In the genomic region with DNA sequence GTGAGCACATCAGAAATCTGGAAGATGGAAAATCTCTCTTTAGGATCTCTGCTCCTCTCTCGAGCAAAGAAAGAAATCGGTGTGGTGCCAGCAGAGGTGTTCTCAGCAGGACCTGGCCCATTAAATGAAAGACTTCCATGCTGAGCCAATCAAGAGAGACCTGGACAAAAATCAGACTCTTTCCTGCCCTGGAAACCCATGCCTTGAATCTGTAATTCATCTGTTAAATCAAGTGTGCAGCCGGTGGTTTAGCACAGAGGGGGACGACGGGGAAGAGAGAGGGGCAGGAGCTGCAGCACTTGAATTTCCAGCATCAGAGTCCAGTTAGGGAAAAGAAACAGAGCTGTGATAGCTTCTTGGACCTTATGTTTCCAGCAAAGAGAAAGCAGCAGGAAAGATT, we compare ENCODE assay signal across 3 cellular contexts.
TF ChIP-seq lines count a peak whose summit lies in the region.

No MANE protein-coding gene starts in this region.

TF ChIP-seq in liver, 16 proteins besides CTCF, POLR2A, EP300 and RAD21:
- TF ChIP-seq, protein P1, sequence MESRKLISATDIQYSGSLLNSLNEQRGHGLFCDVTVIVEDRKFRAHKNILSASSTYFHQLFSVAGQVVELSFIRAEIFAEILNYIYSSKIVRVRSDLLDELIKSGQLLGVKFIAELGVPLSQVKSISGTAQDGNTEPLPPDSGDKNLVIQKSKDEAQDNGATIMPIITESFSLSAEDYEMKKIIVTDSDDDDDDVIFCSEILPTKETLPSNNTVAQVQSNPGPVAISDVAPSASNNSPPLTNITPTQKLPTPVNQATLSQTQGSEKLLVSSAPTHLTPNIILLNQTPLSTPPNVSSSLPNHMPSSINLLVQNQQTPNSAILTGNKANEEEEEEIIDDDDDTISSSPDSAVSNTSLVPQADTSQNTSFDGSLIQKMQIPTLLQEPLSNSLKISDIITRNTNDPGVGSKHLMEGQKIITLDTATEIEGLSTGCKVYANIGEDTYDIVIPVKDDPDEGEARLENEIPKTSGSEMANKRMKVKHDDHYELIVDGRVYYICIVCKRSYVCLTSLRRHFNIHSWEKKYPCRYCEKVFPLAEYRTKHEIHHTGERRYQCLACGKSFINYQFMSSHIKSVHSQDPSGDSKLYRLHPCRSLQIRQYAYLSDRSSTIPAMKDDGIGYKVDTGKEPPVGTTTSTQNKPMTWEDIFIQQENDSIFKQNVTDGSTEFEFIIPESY (IDR thresholded peaks at IDR 0.05), result no peak
- TF ChIP-seq, protein P2, sequence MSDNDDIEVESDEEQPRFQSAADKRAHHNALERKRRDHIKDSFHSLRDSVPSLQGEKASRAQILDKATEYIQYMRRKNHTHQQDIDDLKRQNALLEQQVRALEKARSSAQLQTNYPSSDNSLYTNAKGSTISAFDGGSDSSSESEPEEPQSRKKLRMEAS (IDR thresholded peaks at IDR 0.05), result no peak
- TF ChIP-seq JUND (IDR thresholded peaks at IDR 0.05), result no peak
- TF ChIP-seq, protein P3, sequence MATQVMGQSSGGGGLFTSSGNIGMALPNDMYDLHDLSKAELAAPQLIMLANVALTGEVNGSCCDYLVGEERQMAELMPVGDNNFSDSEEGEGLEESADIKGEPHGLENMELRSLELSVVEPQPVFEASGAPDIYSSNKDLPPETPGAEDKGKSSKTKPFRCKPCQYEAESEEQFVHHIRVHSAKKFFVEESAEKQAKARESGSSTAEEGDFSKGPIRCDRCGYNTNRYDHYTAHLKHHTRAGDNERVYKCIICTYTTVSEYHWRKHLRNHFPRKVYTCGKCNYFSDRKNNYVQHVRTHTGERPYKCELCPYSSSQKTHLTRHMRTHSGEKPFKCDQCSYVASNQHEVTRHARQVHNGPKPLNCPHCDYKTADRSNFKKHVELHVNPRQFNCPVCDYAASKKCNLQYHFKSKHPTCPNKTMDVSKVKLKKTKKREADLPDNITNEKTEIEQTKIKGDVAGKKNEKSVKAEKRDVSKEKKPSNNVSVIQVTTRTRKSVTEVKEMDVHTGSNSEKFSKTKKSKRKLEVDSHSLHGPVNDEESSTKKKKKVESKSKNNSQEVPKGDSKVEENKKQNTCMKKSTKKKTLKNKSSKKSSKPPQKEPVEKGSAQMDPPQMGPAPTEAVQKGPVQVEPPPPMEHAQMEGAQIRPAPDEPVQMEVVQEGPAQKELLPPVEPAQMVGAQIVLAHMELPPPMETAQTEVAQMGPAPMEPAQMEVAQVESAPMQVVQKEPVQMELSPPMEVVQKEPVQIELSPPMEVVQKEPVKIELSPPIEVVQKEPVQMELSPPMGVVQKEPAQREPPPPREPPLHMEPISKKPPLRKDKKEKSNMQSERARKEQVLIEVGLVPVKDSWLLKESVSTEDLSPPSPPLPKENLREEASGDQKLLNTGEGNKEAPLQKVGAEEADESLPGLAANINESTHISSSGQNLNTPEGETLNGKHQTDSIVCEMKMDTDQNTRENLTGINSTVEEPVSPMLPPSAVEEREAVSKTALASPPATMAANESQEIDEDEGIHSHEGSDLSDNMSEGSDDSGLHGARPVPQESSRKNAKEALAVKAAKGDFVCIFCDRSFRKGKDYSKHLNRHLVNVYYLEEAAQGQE (IDR thresholded peaks at IDR 0.05), result no peak
- no peak for TF ChIP-seq GABPA (IDR thresholded peaks at IDR 0.05 in 1 of 2, conservative IDR thresholded peaks at IDR 0.05 in 1 of 2)

TF ChIP-seq in HepG2, 621 proteins besides CTCF, POLR2A, EP300 and RAD21 (continued from another document and continues in another):
- TF ChIP-seq, protein P4, sequence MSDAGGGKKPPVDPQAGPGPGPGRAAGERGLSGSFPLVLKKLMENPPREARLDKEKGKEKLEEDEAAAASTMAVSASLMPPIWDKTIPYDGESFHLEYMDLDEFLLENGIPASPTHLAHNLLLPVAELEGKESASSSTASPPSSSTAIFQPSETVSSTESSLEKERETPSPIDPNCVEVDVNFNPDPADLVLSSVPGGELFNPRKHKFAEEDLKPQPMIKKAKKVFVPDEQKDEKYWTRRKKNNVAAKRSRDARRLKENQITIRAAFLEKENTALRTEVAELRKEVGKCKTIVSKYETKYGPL (CRISPR knock-in tag; IDR thresholded peaks at IDR 0.05), result no peak
- TF ChIP-seq GPN1 (CRISPR knock-in tag; IDR thresholded peaks at IDR 0.05; ENCODE audit: borderline replicate concordance), result no peak
- TF ChIP-seq, protein P5, sequence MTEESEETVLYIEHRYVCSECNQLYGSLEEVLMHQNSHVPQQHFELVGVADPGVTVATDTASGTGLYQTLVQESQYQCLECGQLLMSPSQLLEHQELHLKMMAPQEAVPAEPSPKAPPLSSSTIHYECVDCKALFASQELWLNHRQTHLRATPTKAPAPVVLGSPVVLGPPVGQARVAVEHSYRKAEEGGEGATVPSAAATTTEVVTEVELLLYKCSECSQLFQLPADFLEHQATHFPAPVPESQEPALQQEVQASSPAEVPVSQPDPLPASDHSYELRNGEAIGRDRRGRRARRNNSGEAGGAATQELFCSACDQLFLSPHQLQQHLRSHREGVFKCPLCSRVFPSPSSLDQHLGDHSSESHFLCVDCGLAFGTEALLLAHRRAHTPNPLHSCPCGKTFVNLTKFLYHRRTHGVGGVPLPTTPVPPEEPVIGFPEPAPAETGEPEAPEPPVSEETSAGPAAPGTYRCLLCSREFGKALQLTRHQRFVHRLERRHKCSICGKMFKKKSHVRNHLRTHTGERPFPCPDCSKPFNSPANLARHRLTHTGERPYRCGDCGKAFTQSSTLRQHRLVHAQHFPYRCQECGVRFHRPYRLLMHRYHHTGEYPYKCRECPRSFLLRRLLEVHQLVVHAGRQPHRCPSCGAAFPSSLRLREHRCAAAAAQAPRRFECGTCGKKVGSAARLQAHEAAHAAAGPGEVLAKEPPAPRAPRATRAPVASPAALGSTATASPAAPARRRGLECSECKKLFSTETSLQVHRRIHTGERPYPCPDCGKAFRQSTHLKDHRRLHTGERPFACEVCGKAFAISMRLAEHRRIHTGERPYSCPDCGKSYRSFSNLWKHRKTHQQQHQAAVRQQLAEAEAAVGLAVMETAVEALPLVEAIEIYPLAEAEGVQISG (CRISPR knock-in tag; IDR thresholded peaks at IDR 0.05), result no peak
- TF ChIP-seq ZNF530 (CRISPR knock-in tag; IDR thresholded peaks at IDR 0.05; ENCODE audit: low read depth), result no peak
- TF ChIP-seq ZNF552 (CRISPR knock-in tag; IDR thresholded peaks at IDR 0.05; ENCODE audit: borderline replicate concordance), result no peak
- TF ChIP-seq, protein P6, sequence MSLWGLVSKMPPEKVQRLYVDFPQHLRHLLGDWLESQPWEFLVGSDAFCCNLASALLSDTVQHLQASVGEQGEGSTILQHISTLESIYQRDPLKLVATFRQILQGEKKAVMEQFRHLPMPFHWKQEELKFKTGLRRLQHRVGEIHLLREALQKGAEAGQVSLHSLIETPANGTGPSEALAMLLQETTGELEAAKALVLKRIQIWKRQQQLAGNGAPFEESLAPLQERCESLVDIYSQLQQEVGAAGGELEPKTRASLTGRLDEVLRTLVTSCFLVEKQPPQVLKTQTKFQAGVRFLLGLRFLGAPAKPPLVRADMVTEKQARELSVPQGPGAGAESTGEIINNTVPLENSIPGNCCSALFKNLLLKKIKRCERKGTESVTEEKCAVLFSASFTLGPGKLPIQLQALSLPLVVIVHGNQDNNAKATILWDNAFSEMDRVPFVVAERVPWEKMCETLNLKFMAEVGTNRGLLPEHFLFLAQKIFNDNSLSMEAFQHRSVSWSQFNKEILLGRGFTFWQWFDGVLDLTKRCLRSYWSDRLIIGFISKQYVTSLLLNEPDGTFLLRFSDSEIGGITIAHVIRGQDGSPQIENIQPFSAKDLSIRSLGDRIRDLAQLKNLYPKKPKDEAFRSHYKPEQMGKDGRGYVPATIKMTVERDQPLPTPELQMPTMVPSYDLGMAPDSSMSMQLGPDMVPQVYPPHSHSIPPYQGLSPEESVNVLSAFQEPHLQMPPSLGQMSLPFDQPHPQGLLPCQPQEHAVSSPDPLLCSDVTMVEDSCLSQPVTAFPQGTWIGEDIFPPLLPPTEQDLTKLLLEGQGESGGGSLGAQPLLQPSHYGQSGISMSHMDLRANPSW (CRISPR knock-in tag; IDR thresholded peaks at IDR 0.05; ENCODE audit: borderline replicate concordance), result no peak
- TF ChIP-seq, protein P7, sequence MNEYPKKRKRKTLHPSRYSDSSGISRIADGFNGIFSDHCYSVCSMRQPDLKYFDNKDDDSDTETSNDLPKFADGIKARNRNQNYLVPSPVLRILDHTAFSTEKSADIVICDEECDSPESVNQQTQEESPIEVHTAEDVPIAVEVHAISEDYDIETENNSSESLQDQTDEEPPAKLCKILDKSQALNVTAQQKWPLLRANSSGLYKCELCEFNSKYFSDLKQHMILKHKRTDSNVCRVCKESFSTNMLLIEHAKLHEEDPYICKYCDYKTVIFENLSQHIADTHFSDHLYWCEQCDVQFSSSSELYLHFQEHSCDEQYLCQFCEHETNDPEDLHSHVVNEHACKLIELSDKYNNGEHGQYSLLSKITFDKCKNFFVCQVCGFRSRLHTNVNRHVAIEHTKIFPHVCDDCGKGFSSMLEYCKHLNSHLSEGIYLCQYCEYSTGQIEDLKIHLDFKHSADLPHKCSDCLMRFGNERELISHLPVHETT (CRISPR knock-in tag; conservative IDR thresholded peaks at IDR 0.05), result no peak
- TF ChIP-seq ZNF431 (CRISPR knock-in tag; IDR thresholded peaks at IDR 0.05; ENCODE audit: borderline replicate concordance, low read depth), result no peak
- no peak for TF ChIP-seq ZNF768 (CRISPR knock-in tag; IDR thresholded peaks at IDR 0.05)
- TF ChIP-seq ZMYM2 (CRISPR knock-in tag; IDR thresholded peaks at IDR 0.05), result no peak
- TF ChIP-seq ZBTB7B (CRISPR knock-in tag; IDR thresholded peaks at IDR 0.05), result no peak

TF ChIP-seq in neural cell, 6 proteins besides CTCF, POLR2A, EP300 and RAD21 (continued from another document):
- TF ChIP-seq EZH2 (IDR thresholded peaks at IDR 0.05; ENCODE audit: borderline replicate concordance, insufficient read depth, low read length, poor library complexity, severe bottlenecking) (no peak), SMC3 (conservative IDR thresholded peaks at IDR 0.05; ENCODE audit: poor library complexity) (no peak), TAF1 (IDR thresholded peaks at IDR 0.05; ENCODE audit: low read depth) (no peak), MXI1 (conservative IDR thresholded peaks at IDR 0.05; ENCODE audit: poor library complexity, severe bottlenecking) (no peak), POLR2AphosphoS5 (IDR thresholded peaks at IDR 0.05) (no peak)
